Comparison of ENCODE assay signal across 14 cellular contexts in genomic region chr2:204491528-204491927, GRCh38. TPM values are rescaled to one million over a fixed set of nuclear protein-coding genes. Genes with fewer than 3 reads are reported as not detected.
DNase-seq lines count a peak whose midpoint lies in the region; ATAC-seq and TF ChIP-seq lines count a peak whose summit lies in the region.
"Had no signal": no experiment of that assay in that cellular context is flagged by ENCODE, and none has a peak within 500 bp of the region (broad histone marks: within the 10 kb centered on the region; RNA-seq: fewer than 3 reads in every experiment).

No MANE protein-coding gene starts in this region.

- H2AFZ ChIP-seq in mammary epithelial cell (ENCODE audit: low read depth, low read length): no peak overlapping the region

- intact Hi-C loops in mammary epithelial cell (cut with micrococcal nuclease): no loop called here

- H3K27ac ChIP-seq in mammary epithelial cell (ENCODE audit: insufficient read depth, low read depth, low read length): no peak overlapping the region
- H3K27ac ChIP-seq: gastrocnemius medialis, left ventricle myocardium inferior had no signal

- DNase-seq in HK-2 (ENCODE audit: unreplicated experiment): peak; percentile 11
- DNase-seq in NCI-H2227 treated with DMSO at 0.1 percent for 48 hours (lab: John Stamatoyannopoulos, UW): peak; percentile 80
- DNase-seq in mammary epithelial cell: peak; percentile 40
- DNase-seq in myocyte (ENCODE audit: low read depth): peak; percentile 31
- DNase-seq in activated CD8-positive, alpha-beta memory T cell treated with anti-CD3 and anti-CD28 coated beads, Interleukin-2, amount 50 U/mL, for 4 hours: no peak
- no peak for DNase-seq in natural killer cell treated with Interleukin-12 subunit alpha and Interleukin-12 subunit beta and Interleukin-15 and Interleukin-18, amount 100 ng/mL, for 72 hours (ENCODE audit: low spot score)
- no peak for DNase-seq in NCI-H2029 treated with DMSO at 0.1 percent for 48 hours (lab: John Stamatoyannopoulos, UW)
- DNase-seq: activated B cell treated with CpG ODN at 0.5 μM for 24 hours; gastrocnemius medialis; left ventricle myocardium inferior; stimulated activated CD4-positive, alpha-beta T cell treated with anti-CD3 and anti-CD28 coated beads, Interleukin-1b, Interleukin-23, amount 100 ng/mL, for 48 hours; stimulated activated naive B cell treated with anti-CD40 and anti-IgM and Interleukin-4, amounts not matched to agents 10 μg/mL and 1 μg/mL and 100 μg/mL, for 72 hours had no signal

- H4K20me1 ChIP-seq in mammary epithelial cell (ENCODE audit: insufficient read depth, low read length): no peaks in the 10 kb centered on the region

- dilution Hi-C loops in mammary epithelial cell (cut with HindIII; ENCODE audit: low sequenced_read_pairs): no loop called here

- peaks cover 2 to 5% of the 10 kb centered on the region in 2 donors for H3K27me3 Mint-ChIP-seq in natural killer cell treated with Interleukin-12 subunit alpha and Interleukin-12 subunit beta and Interleukin-15 and Interleukin-18, amount 100 ng/mL, for 72 hours
- H3K27me3 Mint-ChIP-seq: activated B cell treated with CpG ODN at 0.5 μM for 24 hours; stimulated activated naive B cell treated with anti-CD40 and anti-IgM and Interleukin-4, amounts not matched to agents 10 μg/mL and 1 μg/mL and 100 μg/mL, for 72 hours had no signal

- H3K4me1 Mint-ChIP-seq in natural killer cell treated with Interleukin-12 subunit alpha and Interleukin-12 subunit beta and Interleukin-15 and Interleukin-18, amount 100 ng/mL, for 72 hours (ENCODE audit: low read depth in 2 of 2): no peaks in the 10 kb centered on the region
- H3K4me1 Mint-ChIP-seq: activated B cell treated with CpG ODN at 0.5 μM for 24 hours; stimulated activated naive B cell treated with anti-CD40 and anti-IgM and Interleukin-4, amounts not matched to agents 10 μg/mL and 1 μg/mL and 100 μg/mL, for 72 hours had no signal

- peaks cover 6% of the 10 kb centered on the region for H3K4me1 ChIP-seq in mammary epithelial cell (ENCODE audit: insufficient read depth, low read length)
- H3K4me1 ChIP-seq: gastrocnemius medialis, left ventricle myocardium inferior had no signal

- no TSS peak for BruUV-seq in mammary epithelial cell (replicated peaks; lab: Mats Ljungman, UMichigan)

- no peak for TF ChIP-seq CTCF in mammary epithelial cell (conservative IDR thresholded peaks at IDR 0.05 in 1 of 2, IDR thresholded peaks at IDR 0.05 in 1 of 2; ENCODE audit: extremely low read depth in 1 of 2, insufficient read depth in 1 of 2, low read depth in 1 of 2, low read length in 2 of 2)

- no peaks in the 10 kb centered on the region for H3K36me3 ChIP-seq in mammary epithelial cell (ENCODE audit: insufficient read depth, low read length)
- H3K36me3 ChIP-seq: gastrocnemius medialis, left ventricle myocardium inferior had no signal

- H3K9me3 ChIP-seq in mammary epithelial cell (replicated peaks; ENCODE audit: insufficient read depth, low read length): no peaks in the 10 kb centered on the region
- H3K9me3 ChIP-seq: gastrocnemius medialis, left ventricle myocardium inferior had no signal

- peaks cover 2% of the 10 kb centered on the region for H3K9me3 Mint-ChIP-seq in natural killer cell treated with Interleukin-12 subunit alpha and Interleukin-12 subunit beta and Interleukin-15 and Interleukin-18, amount 100 ng/mL, for 72 hours
- H3K9me3 Mint-ChIP-seq: activated B cell treated with CpG ODN at 0.5 μM for 24 hours, brain had no signal

- no peak overlapping the region for H3K27ac Mint-ChIP-seq in natural killer cell treated with Interleukin-12 subunit alpha and Interleukin-12 subunit beta and Interleukin-15 and Interleukin-18, amount 100 ng/mL, for 72 hours
- H3K27ac Mint-ChIP-seq: activated B cell treated with CpG ODN at 0.5 μM for 24 hours; brain; stimulated activated naive B cell treated with anti-CD40 and anti-IgM and Interleukin-4, amounts not matched to agents 10 μg/mL and 1 μg/mL and 100 μg/mL, for 72 hours had no signal

- H3K4me3 ChIP-seq in mammary epithelial cell (replicated peaks in 1 of 3; ENCODE audit: insufficient read depth in 1 of 3, low read depth in 2 of 3, low read length in 3 of 3): no peak overlapping the region
- H3K4me3 ChIP-seq: gastrocnemius medialis, left ventricle myocardium inferior had no signal

- no peaks in the 10 kb centered on the region for H3K79me2 ChIP-seq in mammary epithelial cell (ENCODE audit: insufficient read depth, low read length)

- H3K4me2 ChIP-seq in mammary epithelial cell (ENCODE audit: insufficient read depth, low read depth, low read length): no peak overlapping the region

- peaks cover 1% of the 10 kb centered on the region for H3K27me3 ChIP-seq in mammary epithelial cell (ENCODE audit: insufficient read depth, low read length)
- H3K27me3 ChIP-seq: gastrocnemius medialis had no signal

- in situ Hi-C loops in mammary epithelial cell (cut with MboI; ENCODE audit: low sequenced_read_pairs in 2 of 2): no loop called here

- no peak overlapping the region for H3K9ac ChIP-seq in mammary epithelial cell (ENCODE audit: insufficient read depth, low read length)

- CTCF ChIA-PET in mammary epithelial cell (lab: Charles Lee; ENCODE audit: low non-redundant PET): no interaction called here

- no peak overlapping the region for H3K4me3 Mint-ChIP-seq in natural killer cell treated with Interleukin-12 subunit alpha and Interleukin-12 subunit beta and Interleukin-15 and Interleukin-18, amount 100 ng/mL, for 72 hours
- H3K4me3 Mint-ChIP-seq: activated B cell treated with CpG ODN at 0.5 μM for 24 hours; brain; stimulated activated naive B cell treated with anti-CD40 and anti-IgM and Interleukin-4, amounts not matched to agents 10 μg/mL and 1 μg/mL and 100 μg/mL, for 72 hours had no signal

- no peaks in the 10 kb centered on the region for H3K36me3 Mint-ChIP-seq in natural killer cell treated with Interleukin-12 subunit alpha and Interleukin-12 subunit beta and Interleukin-15 and Interleukin-18, amount 100 ng/mL, for 72 hours
- H3K36me3 Mint-ChIP-seq: brain; stimulated activated naive B cell treated with anti-CD40 and anti-IgM and Interleukin-4, amounts not matched to agents 10 μg/mL and 1 μg/mL and 100 μg/mL, for 72 hours had no signal

- no peak for ATAC-seq in natural killer cell treated with Interleukin-12 subunit alpha and Interleukin-12 subunit beta and Interleukin-15 and Interleukin-18, amount 100 ng/mL, for 72 hours
- ATAC-seq: gastrocnemius medialis; Right ventricle myocardium inferior; stimulated activated naive B cell treated with anti-CD40 and anti-IgM and Interleukin-4, amounts not matched to agents 10 μg/mL and 1 μg/mL and 100 μg/mL, for 72 hours had no signal

RNA-seq across cellular contexts. Expression of gene PARD3B, which starts 53.7 kb away (rescaled TPM):
- total RNA-seq in mammary epithelial cell (1 to 10 TPM; 4.1 to 6.5 TPM), myocyte (7.2 and 9.7 TPM in 2 replicates)
- 0.19 TPM for polyA plus RNA-seq in mammary epithelial cell
- polyA minus RNA-seq in mammary epithelial cell: not detected
- 10.1 TPM for polyA plus RNA-seq in myocyte (2012)
- total RNA-seq in natural killer cell treated with Interleukin-12 subunit alpha and Interleukin-12 subunit beta and Interleukin-15 and Interleukin-18, amount 100 ng/mL, for 72 hours: under 1 TPM in 1 of 2 donors, not detected in 1; 0.52 TPM
- total RNA-seq: activated B cell treated with CpG ODN at 0.5 μM for 24 hours had no signal

Comparison
In these comparisons a context has a peak if more than half of its experiments do, and no peak if none do; other contexts are left out.
1. DNase-seq: peak in HK-2 (single experiment), NCI-H2227 treated with DMSO at 0.1 percent for 48 hours (single experiment), mammary epithelial cell (single experiment) and myocyte (single experiment); none in activated CD8-positive, alpha-beta memory T cell treated with anti-CD3 and anti-CD28 coated beads, Interleukin-2, amount 50 U/mL, for 4 hours (single experiment), natural killer cell treated with Interleukin-12 subunit alpha and Interleukin-12 subunit beta and Interleukin-15 and Interleukin-18, amount 100 ng/mL, for 72 hours (single experiment) and NCI-H2029 treated with DMSO at 0.1 percent for 48 hours (single experiment).